21 cellular contexts compared by ENCODE assay signal in genomic region chr3:101077361-101078011, GRCh38.
DNase-seq lines count a peak whose midpoint lies in the region; ATAC-seq, FAIRE-seq and TF ChIP-seq lines count a peak whose summit lies in the region.
"Had no signal": no experiment of that assay in that cellular context is flagged by ENCODE, and none has a peak within 500 bp of the region (broad histone marks: within the 10 kb centered on the region; RNA-seq: fewer than 3 reads in every experiment).

No MANE protein-coding gene starts in this region.

- H3K36me3 Mint-ChIP-seq in activated T-cell treated with anti-CD3 and anti-CD28 coated beads, Interleukin-2, amount 50 U/mL, for 24 hours (ENCODE audit: low read depth) = no peaks in the 10 kb centered on the region
- no peaks in the 10 kb centered on the region for H3K36me3 Mint-ChIP-seq in activated naive CD4-positive, alpha-beta T cell treated with anti-CD3 and anti-CD28 coated beads, Interleukin-2, amount 50 U/mL, for 72 hours
- H3K36me3 Mint-ChIP-seq: activated CD8-positive, alpha-beta memory T cell treated with anti-CD3 and anti-CD28 coated beads, Interleukin-2, amount 10 ng/mL, durations not matched to agents 7 days and 5 days had no signal

- H3K4me2 ChIP-seq in PC-3 (ENCODE audit: low read length) = 0 out of 2 replicates have a peak overlapping the region, but pooled peaks have one; percentile 0
- peak overlapping the region; percentile 17 for H3K4me2 ChIP-seq in endothelial cell of umbilical vein (ENCODE audit: insufficient read depth, low read length)

- TF ChIP-seq CTCF in PC-3 (conservative IDR thresholded peaks at IDR 0.05; ENCODE audit: low read depth, low read length) (no peak), endothelial cell of umbilical vein (IDR thresholded peaks at IDR 0.05; ENCODE audit: extremely low read depth in 1 of 2, insufficient read depth in 1 of 2, low read depth in 1 of 2, low read length in 2 of 2) (no peak), right lobe of liver (IDR thresholded peaks at IDR 0.05) (no peak)

- FAIRE-seq in endothelial cell of umbilical vein (lab: Jason Lieb, UNC) (peak; percentile 76), frontal cortex (lab: Jason Lieb, UNC) (no peak)
- FAIRE-seq: kidney had no signal

- no peak overlapping the region for H3K4me3 ChIP-seq in PC-3 (ENCODE audit: low read length)
- no peak overlapping the region for H3K4me3 ChIP-seq in endothelial cell of umbilical vein (replicated peaks in 1 of 3; ENCODE audit: insufficient read depth in 1 of 3, low read depth in 1 of 3, low read length in 3 of 3)
- no peak overlapping the region for H3K4me3 ChIP-seq in right lobe of liver
- H3K4me3 ChIP-seq: upper lobe of right lung had no signal

- H3K4me1 ChIP-seq in PC-3 (ENCODE audit: insufficient read depth, low read length) = peaks cover 40% of the 10 kb centered on the region
- H3K4me1 ChIP-seq in endothelial cell of umbilical vein (ENCODE audit: control insufficient read depth, extremely low read depth, insufficient read depth, low read length) = peaks cover 29% of the 10 kb centered on the region
- no peaks in the 10 kb centered on the region for H3K4me1 ChIP-seq in right lobe of liver
- H3K4me1 ChIP-seq: upper lobe of right lung had no signal

- ATAC-seq in PC-3 (peak; percentile 58), right lobe of liver (peak in 3 of 4 donors; percentile 35 to 100 (median 87)), HG03378 (IDR thresholded peaks at IDR 0.05; ENCODE audit: unreplicated experiment) (no peak)
- ATAC-seq in activated naive CD4-positive, alpha-beta T cell treated with anti-CD3 and anti-CD28 coated beads, Interleukin-2, amount 50 U/mL, for 72 hours = no peak
- ATAC-seq: activated CD8-positive, alpha-beta memory T cell treated with anti-CD3 and anti-CD28 coated beads, Interleukin-2, amount 10 ng/mL, durations not matched to agents 7 days and 5 days; HCT116; stimulated activated naive CD8-positive, alpha-beta T cell treated with anti-CD3 and anti-CD28 coated beads, Interleukin-15, amount 100 ng/mL, for 72 hours; upper lobe of right lung had no signal

- H3K4me1 Mint-ChIP-seq in activated T-cell treated with anti-CD3 and anti-CD28 coated beads, Interleukin-2, amount 50 U/mL, for 24 hours (ENCODE audit: low read depth) = no peaks in the 10 kb centered on the region
- H3K4me1 Mint-ChIP-seq: activated CD8-positive, alpha-beta memory T cell treated with anti-CD3 and anti-CD28 coated beads, Interleukin-2, amount 10 ng/mL, durations not matched to agents 7 days and 5 days; stimulated activated naive CD8-positive, alpha-beta T cell treated with anti-CD3 and anti-CD28 coated beads, Interleukin-15, amount 100 ng/mL, for 72 hours had no signal

- DNase-seq in ACHN (peak; percentile 11), PC-3 (peak; percentile 64), endothelial cell of umbilical vein (ENCODE audit: low read depth, low spot score) (peak; percentile 83), right lobe of liver (no peak), frontal cortex (ENCODE audit: low spot score in 2 of 2) (no peak)
- DNase-seq in activated T-cell treated with anti-CD3 and anti-CD28 coated beads, Interleukin-2, amount 50 U/mL, for 24 hours = no peak
- no peak for DNase-seq in activated naive CD4-positive, alpha-beta T cell treated with anti-CD3 and anti-CD28 coated beads, Interleukin-2, amount 50 U/mL, for 72 hours (ENCODE audit: low spot score in 2 of 2)
- DNase-seq: activated CD8-positive, alpha-beta memory T cell treated with anti-CD3 and anti-CD28 coated beads, Interleukin-2, amount 10 ng/mL, durations not matched to agents 7 days and 5 days; activated gamma-delta T cell treated with Interleukin-2 at 50 U/mL for 16 hours; central memory CD4-positive, alpha-beta T cell; GDM1; kidney; NCI-H2081 treated with DMSO at 0.1 percent for 48 hours; NCI-H774; posterior cingulate gyrus; RPMI8226; stimulated activated naive CD8-positive, alpha-beta T cell treated with anti-CD3 and anti-CD28 coated beads, Interleukin-15, amount 100 ng/mL, for 72 hours; T-helper 2 cell; upper lobe of right lung had no signal

- H3K27me3 Mint-ChIP-seq in activated T-cell treated with anti-CD3 and anti-CD28 coated beads, Interleukin-2, amount 50 U/mL, for 24 hours = peaks cover 14% of the 10 kb centered on the region
- H3K27me3 Mint-ChIP-seq: stimulated activated naive CD8-positive, alpha-beta T cell treated with anti-CD3 and anti-CD28 coated beads, Interleukin-15, amount 100 ng/mL, for 72 hours had no signal

- H3K4me3 Mint-ChIP-seq in activated T-cell treated with anti-CD3 and anti-CD28 coated beads, Interleukin-2, amount 50 U/mL, for 24 hours = no peak overlapping the region
- H3K4me3 Mint-ChIP-seq: activated CD8-positive, alpha-beta memory T cell treated with anti-CD3 and anti-CD28 coated beads, Interleukin-2, amount 10 ng/mL, durations not matched to agents 7 days and 5 days; stimulated activated naive CD8-positive, alpha-beta T cell treated with anti-CD3 and anti-CD28 coated beads, Interleukin-15, amount 100 ng/mL, for 72 hours had no signal

- BruUV-seq in PC-3 (replicated peaks; lab: Mats Ljungman, UMichigan) (no TSS peak), endothelial cell of umbilical vein (replicated peaks; lab: Mats Ljungman, UMichigan) (no TSS peak)

- no peaks in the 10 kb centered on the region for H3F3A ChIP-seq in PC-3 (ENCODE audit: low read length, unreplicated experiment)

- POLR2A ChIA-PET in PC-3 (lab: Charles Lee; ENCODE audit: unreplicated experiment) (no interaction called here), endothelial cell of umbilical vein (lab: Charles Lee) (no interaction called here)

- in situ Hi-C loops in ACHN (cut with HindIII; ENCODE audit: low pct_ligation_motif_present, low pct_unique_long_range_greater_than_20kb, low sequenced_read_pairs) = no loop called here

- H3K79me2 ChIP-seq in PC-3 (ENCODE audit: low read length) (no peaks in the 10 kb centered on the region), endothelial cell of umbilical vein (ENCODE audit: control insufficient read depth, insufficient read depth, low read length) (no peaks in the 10 kb centered on the region)

- H2AFZ ChIP-seq in PC-3 (ENCODE audit: low read length) (no peak overlapping the region), endothelial cell of umbilical vein (ENCODE audit: low read depth, low read length) (no peak overlapping the region)

- H3K9me2 ChIP-seq in PC-3 (replicated peaks; ENCODE audit: low read length) = no peaks in the 10 kb centered on the region

- H3K9ac ChIP-seq in PC-3 (ENCODE audit: low read length) = no peak overlapping the region
- H3K9ac ChIP-seq in endothelial cell of umbilical vein (replicated peaks; ENCODE audit: extremely low read depth, insufficient read depth, low read length) = no peak overlapping the region

- dilution Hi-C loops in endothelial cell of umbilical vein (cut with MboI; ENCODE audit: extremely low pct_ligation_motif_present, low sequenced_read_pairs) = no loop called here

- H3K36me3 ChIP-seq in PC-3 (ENCODE audit: low read depth, low read length) = no peaks in the 10 kb centered on the region
- H3K36me3 ChIP-seq in endothelial cell of umbilical vein (ENCODE audit: control insufficient read depth in 2 of 2, extremely low read depth in 1 of 2, insufficient read depth in 2 of 2, low read length in 2 of 2) = no peaks in the 10 kb centered on the region
- no peaks in the 10 kb centered on the region for H3K36me3 ChIP-seq in right lobe of liver
- H3K36me3 ChIP-seq: upper lobe of right lung had no signal

- no peaks in the 10 kb centered on the region for H3K9me3 Mint-ChIP-seq in activated T-cell treated with anti-CD3 and anti-CD28 coated beads, Interleukin-2, amount 50 U/mL, for 24 hours
- H3K9me3 Mint-ChIP-seq in activated naive CD4-positive, alpha-beta T cell treated with anti-CD3 and anti-CD28 coated beads, Interleukin-2, amount 50 U/mL, for 72 hours = no peaks in the 10 kb centered on the region
- H3K9me3 Mint-ChIP-seq: stimulated activated naive CD8-positive, alpha-beta T cell treated with anti-CD3 and anti-CD28 coated beads, Interleukin-15, amount 100 ng/mL, for 72 hours had no signal

- H3K27ac ChIP-seq in PC-3 (ENCODE audit: low read length) = no peak overlapping the region
- no peak overlapping the region for H3K27ac ChIP-seq in endothelial cell of umbilical vein (ENCODE audit: insufficient read depth, low read depth, low read length)
- no peak overlapping the region for H3K27ac ChIP-seq in right lobe of liver
- H3K27ac ChIP-seq: upper lobe of right lung had no signal

- H3K9me1 ChIP-seq in endothelial cell of umbilical vein (replicated peaks; ENCODE audit: control insufficient read depth, extremely low read depth, insufficient read depth, low read length) = no peaks in the 10 kb centered on the region

- no peak overlapping the region for H3K27ac Mint-ChIP-seq in activated T-cell treated with anti-CD3 and anti-CD28 coated beads, Interleukin-2, amount 50 U/mL, for 24 hours
- H3K27ac Mint-ChIP-seq in activated naive CD4-positive, alpha-beta T cell treated with anti-CD3 and anti-CD28 coated beads, Interleukin-2, amount 50 U/mL, for 72 hours = no peak overlapping the region
- H3K27ac Mint-ChIP-seq: activated CD8-positive, alpha-beta memory T cell treated with anti-CD3 and anti-CD28 coated beads, Interleukin-2, amount 10 ng/mL, durations not matched to agents 7 days and 5 days; stimulated activated naive CD8-positive, alpha-beta T cell treated with anti-CD3 and anti-CD28 coated beads, Interleukin-15, amount 100 ng/mL, for 72 hours had no signal

- H3K27me3 ChIP-seq in PC-3 (ENCODE audit: low read length) (no peaks in the 10 kb centered on the region), endothelial cell of umbilical vein (ENCODE audit: control insufficient read depth in 2 of 2, insufficient read depth in 2 of 2, low read length in 2 of 2) (no peaks in the 10 kb centered on the region), right lobe of liver (no peaks in the 10 kb centered on the region)
- H3K27me3 ChIP-seq: upper lobe of right lung had no signal

- CTCF ChIA-PET in PC-3 (lab: Charles Lee) = interaction anchor here (0.6 kb wide), 1 partner anchor 378 kb away, joined by 3 read pairs; no protein-coding TSS in a partner anchor
- CTCF ChIA-PET in endothelial cell of umbilical vein (lab: Charles Lee) = interaction anchor here (0.9 to 1.2 kb wide), 5 partner anchors 11 to 130 kb away, joined by 3 to 11 read pairs (median 3); partner anchors contain the start of gene ABI3BP

- 21% methylated on average over 3 of the region's 3 CpGs for WGBS in right lobe of liver (ENCODE audit: insufficient coverage, low coverage, low lambda C conversion rate, missing lambda C conversion rate)

- TF ChIP-seq POLR2A in endothelial cell of umbilical vein (IDR thresholded peaks at IDR 0.05; ENCODE audit: low read depth, low read length) (no peak), right lobe of liver (IDR thresholded peaks at IDR 0.05) (no peak)

- intact Hi-C loops in PC-3 (cut with micrococcal nuclease) = no loop called here
- intact Hi-C loops in endothelial cell of umbilical vein (cut with micrococcal nuclease) = no loop called here
- intact Hi-C loops in right lobe of liver (cut with DNase I) = no loop called here

- H4K20me1 ChIP-seq in PC-3 (ENCODE audit: low read length) (no peaks in the 10 kb centered on the region), endothelial cell of umbilical vein (replicated peaks; ENCODE audit: control insufficient read depth, extremely low read depth, insufficient read depth, low read length) (no peaks in the 10 kb centered on the region)

- H3K9me3 ChIP-seq in PC-3 (ENCODE audit: low read length) (no peaks in the 10 kb centered on the region), endothelial cell of umbilical vein (replicated peaks; ENCODE audit: control insufficient read depth, insufficient read depth, low read length) (no peaks in the 10 kb centered on the region), right lobe of liver (no peaks in the 10 kb centered on the region)
- H3K9me3 ChIP-seq: upper lobe of right lung had no signal

Comparison
In these comparisons a context has a peak if more than half of its experiments do, and no peak if none do; other contexts are left out.
1. DNase-seq: peak in ACHN (single experiment), PC-3 (single experiment) and endothelial cell of umbilical vein (single experiment); none in right lobe of liver (0 of 3), activated T-cell treated with anti-CD3 and anti-CD28 coated beads, Interleukin-2, amount 50 U/mL, for 24 hours (single experiment), activated naive CD4-positive, alpha-beta T cell treated with anti-CD3 and anti-CD28 coated beads, Interleukin-2, amount 50 U/mL, for 72 hours (0 of 2) and frontal cortex (0 of 2).
2. ATAC-seq: peak in PC-3 (single experiment) and right lobe of liver (3 of 4); none in HG03378 (single experiment) and activated naive CD4-positive, alpha-beta T cell treated with anti-CD3 and anti-CD28 coated beads, Interleukin-2, amount 50 U/mL, for 72 hours (0 of 2).